ENCODE assay signal across 8 cellular contexts in genomic region chr2:84314901-84315330, GRCh38.
DNase-seq lines count a peak whose midpoint lies in the region; ATAC-seq, FAIRE-seq and TF ChIP-seq lines count a peak whose summit lies in the region.

No MANE protein-coding gene starts in this region.

- peak overlapping the region; percentile 53; the same call in 1 of the 2 replicates for H2BK20ac ChIP-seq in H1 (ENCODE audit: low read length)

- H3K27me3 ChIP-seq in H1 (replicated peaks in 1 of 4; ENCODE audit: control insufficient read depth in 3 of 4, extremely low read depth in 1 of 4, insufficient read depth in 3 of 4, low read length in 3 of 4): no peaks in the 10 kb centered on the region

- peak overlapping the region; percentile 88 for H2AFZ ChIP-seq in H1 (ENCODE audit: low read length)

- no peaks in the 10 kb centered on the region for H4K20me1 ChIP-seq in H1 (replicated peaks in 1 of 2; ENCODE audit: control insufficient read depth in 1 of 2, insufficient read depth in 2 of 2, low read length in 2 of 2)

- CTCF ChIA-PET in activated CD8-positive, alpha-beta T cell treated with anti-CD3 and anti-CD28 coated beads for 36 hours (lab: Charles Lee): interaction anchor here (0.6 to 4.6 kb wide), 28 partner anchors 8 to 556 kb away, joined by 3 to 44 read pairs (median 4); no protein-coding TSS in a partner anchor
- CTCF ChIA-PET in H1 (lab: Charles Lee; ENCODE audit: partially characterized antibody): interaction anchor here (0.6 to 4.1 kb wide), 25 partner anchors 8 to 728 kb away, joined by 3 to 21 read pairs (median 5); no protein-coding TSS in a partner anchor

- no peaks in the 10 kb centered on the region for H3K9me3 Mint-ChIP-seq in activated CD8-positive, alpha-beta T cell treated with anti-CD3 and anti-CD28 coated beads for 36 hours

- no peak overlapping the region for H3K9ac ChIP-seq in H1 (replicated peaks in 1 of 4; ENCODE audit: extremely low read depth in 1 of 4, low read depth in 3 of 4, low read length in 3 of 4)

- H3K4ac ChIP-seq in H1 (replicated peaks; ENCODE audit: insufficient read length, low read depth, low read length): no peak overlapping the region

- peaks cover 0 to 8% (median 6%) of the 10 kb centered on the region in 4 experiments; a peak in 5 of 7 replicates for H3K4me1 ChIP-seq in H1 (replicated peaks in 1 of 4; ENCODE audit: control insufficient read depth in 3 of 4, insufficient read depth in 4 of 4, low read length in 3 of 4)

- H3K4me1 Mint-ChIP-seq in activated CD8-positive, alpha-beta T cell treated with anti-CD3 and anti-CD28 coated beads for 36 hours (ENCODE audit: low read depth): peaks cover 4% of the 10 kb centered on the region

- no peak overlapping the region for H3K4me3 ChIP-seq in H1 (ENCODE audit: extremely low read depth in 1 of 4, insufficient read depth in 2 of 4, low read depth in 3 of 4, low read length in 4 of 4)

- H3K4me2 ChIP-seq in H1 (ENCODE audit: insufficient read depth in 1 of 2, low read depth in 2 of 2, low read length in 2 of 2): peak overlapping the region in 1 of 2 experiments; percentile 4; a peak in 2 of 4 replicates

- H4K8ac ChIP-seq in H1 (ENCODE audit: extremely low read depth, insufficient read depth, low read length): no peak overlapping the region

- no peak overlapping the region for H2BK15ac ChIP-seq in H1 (ENCODE audit: low read length)

- no peak overlapping the region for H3K14ac ChIP-seq in H1 (ENCODE audit: insufficient read length)

- no peak overlapping the region; the same call in 1 of the 2 replicates for H2BK12ac ChIP-seq in H1 (ENCODE audit: low read depth, low read length)

- no peak overlapping the region for H2BK5ac ChIP-seq in H1 (ENCODE audit: low read depth, low read length)

- TF ChIP-seq RAD21 in H1 (IDR thresholded peaks at IDR 0.05 in 1 of 2, conservative IDR thresholded peaks at IDR 0.05 in 1 of 2; ENCODE audit: low read depth in 2 of 2, low read length in 2 of 2): peak; percentile 99 to 100

- no peak overlapping the region for H3K56ac ChIP-seq in H1 (replicated peaks; ENCODE audit: insufficient read length, low read depth, low read length)

- H3K27me3 Mint-ChIP-seq in activated CD8-positive, alpha-beta T cell treated with anti-CD3 and anti-CD28 coated beads for 36 hours: peaks cover 5% of the 10 kb centered on the region

- peak; percentile 93 for FAIRE-seq in H1 (lab: Jason Lieb, UNC)

- no peak overlapping the region for H3K18ac ChIP-seq in H1 (ENCODE audit: extremely low read depth, low read length)

- H4K91ac ChIP-seq in H1 (replicated peaks; ENCODE audit: insufficient read length, low read length): no peak overlapping the region

- ATAC-seq in GM19372 (IDR thresholded peaks at IDR 0.05; ENCODE audit: low read depth, unreplicated experiment) (peak; percentile 98), HG03439 (IDR thresholded peaks at IDR 0.05; ENCODE audit: unreplicated experiment) (peak; percentile 99)
- ATAC-seq in activated CD8-positive, alpha-beta T cell treated with anti-CD3 and anti-CD28 coated beads for 36 hours: peak; percentile 94

- H3K27ac Mint-ChIP-seq in activated CD8-positive, alpha-beta T cell treated with anti-CD3 and anti-CD28 coated beads for 36 hours: no peak overlapping the region

- no peak for TF ChIP-seq EP300 in H1 (IDR thresholded peaks at IDR 0.05; ENCODE audit: borderline replicate concordance in 1 of 2, low read depth in 2 of 2, low read length in 2 of 2)

- 31% methylated on average over 11 of the region's 11 CpGs; no CpG with 5 or more reads in 1 of the 2 experiments for WGBS in H1 (ENCODE audit: extremely low coverage in 1 of 2, insufficient coverage in 1 of 2, insufficient read length in 1 of 2, insufficient replicate concordance in 2 of 2, low coverage in 1 of 2, low lambda C conversion rate in 2 of 2, missing lambda C conversion rate in 1 of 2), 2 experiments

- H3K36me3 Mint-ChIP-seq in activated CD8-positive, alpha-beta T cell treated with anti-CD3 and anti-CD28 coated beads for 36 hours (ENCODE audit: low read depth): no peaks in the 10 kb centered on the region

- no peaks in the 10 kb centered on the region for H3K79me2 ChIP-seq in H1 (ENCODE audit: control insufficient read depth in 1 of 2, insufficient read depth in 2 of 2, low read length in 2 of 2)

- H3K23ac ChIP-seq in H1 (ENCODE audit: insufficient read length): no peak overlapping the region

- DNase-seq in COLO668 (lab: John Stamatoyannopoulos, UW; ENCODE audit: unreplicated experiment): peak; percentile 74
- DNase-seq in NCI-H82 treated with DMSO at 0.1 percent for 48 hours (lab: John Stamatoyannopoulos, UW; ENCODE audit: unreplicated experiment): peak; percentile 62
- peak; percentile 88 for DNase-seq in activated CD8-positive, alpha-beta T cell treated with anti-CD3 and anti-CD28 coated beads for 36 hours
- DNase-seq in H1 (ENCODE audit: low read depth in 1 of 2, low spot score in 2 of 2): peak; percentile 86 to 96
- DNase-seq in mucosa of gallbladder (ENCODE audit: low spot score): peak; percentile 79
- peak; percentile 55 for DNase-seq in stimulated activated CD8-positive, alpha-beta memory T cell treated with anti-CD3 and anti-CD28 coated beads, Interleukin-7, amount 100 ng/mL, for 24 hours (ENCODE audit: low read depth)

- intact Hi-C loops in activated CD8-positive, alpha-beta T cell treated with anti-CD3 and anti-CD28 coated beads for 36 hours (cut with micrococcal nuclease): no loop called here

- H3K27ac ChIP-seq in H1 (ENCODE audit: low read depth, low read length): no peak overlapping the region

- no peaks in the 10 kb centered on the region for H3K79me1 ChIP-seq in H1 (ENCODE audit: low read depth, low read length)

- TF ChIP-seq POLR2A in H1 (IDR thresholded peaks at IDR 0.05; ENCODE audit: control extremely low read depth in 1 of 2, low read depth in 2 of 2, low read length in 2 of 2): no peak

- H3K9me3 ChIP-seq in H1 (ENCODE audit: insufficient read depth in 2 of 2, low read depth in 1 of 2, low read length in 1 of 2): no peaks in the 10 kb centered on the region

- no peak overlapping the region for H2AK5ac ChIP-seq in H1 (ENCODE audit: low read depth, low read length)

- H3K36me3 ChIP-seq in H1 (ENCODE audit: control insufficient read depth in 2 of 4, insufficient read depth in 4 of 4, low read length in 3 of 4): no peaks in the 10 kb centered on the region

- no peak overlapping the region for H3K4me3 Mint-ChIP-seq in activated CD8-positive, alpha-beta T cell treated with anti-CD3 and anti-CD28 coated beads for 36 hours

- H3K23me2 ChIP-seq in H1 (ENCODE audit: low read depth, low read length): no peaks in the 10 kb centered on the region

- H2BK120ac ChIP-seq in H1 (replicated peaks; ENCODE audit: low read depth, low read length): no peak overlapping the region

- POLR2A ChIA-PET in activated CD8-positive, alpha-beta T cell treated with anti-CD3 and anti-CD28 coated beads for 36 hours (lab: Charles Lee): interaction anchor here (0.6 kb wide), 1 partner anchor 340 kb away, joined by 4 read pairs; no protein-coding TSS in a partner anchor
- POLR2A ChIA-PET in H1 (lab: Charles Lee; ENCODE audit: partially characterized antibody): no interaction called here

- no peak overlapping the region for H4K5ac ChIP-seq in H1 (ENCODE audit: insufficient read length, low read depth, low read length)

- TF ChIP-seq CTCF in activated CD8-positive, alpha-beta T cell treated with anti-CD3 and anti-CD28 coated beads for 36 hours (IDR thresholded peaks at IDR 0.05): peak; percentile 85
- peak; percentile 85 to 98 (median 95) for TF ChIP-seq CTCF in H1 (IDR thresholded peaks at IDR 0.05; ENCODE audit: control extremely low read depth in 1 of 3, insufficient read depth in 1 of 3, low read depth in 1 of 3, low read length in 3 of 3)

TF ChIP-seq in H1, 55 proteins besides CTCF, POLR2A, EP300 and RAD21:
- TF ChIP-seq HDAC2 (IDR thresholded peaks at IDR 0.05; ENCODE audit: borderline replicate concordance in 1 of 2, low read depth in 2 of 2, low read length in 2 of 2): no peak
- TF ChIP-seq EZH2 (IDR thresholded peaks at IDR 0.05; ENCODE audit: low read depth, low read length, severe bottlenecking): no peak
- 0 out of 2 replicates have a peak, but pooled peaks have one; percentile 23 for TF ChIP-seq YY1 (IDR thresholded peaks at IDR 0.05; ENCODE audit: low read depth, low read length)
- TF ChIP-seq JUN (IDR thresholded peaks at IDR 0.05; ENCODE audit: low read depth, low read length): no peak
- TF ChIP-seq CHD2 (IDR thresholded peaks at IDR 0.05; ENCODE audit: low read length): peak; percentile 77
- TF ChIP-seq TEAD4 (IDR thresholded peaks at IDR 0.05; ENCODE audit: low read depth, low read length): peak; percentile 31; the same call in 1 of the 2 replicates
- TF ChIP-seq SP1 (IDR thresholded peaks at IDR 0.05; ENCODE audit: low read depth, low read length): no peak
